Comparison of ENCODE assay signal across 1 cellular context in the genomic region with DNA sequence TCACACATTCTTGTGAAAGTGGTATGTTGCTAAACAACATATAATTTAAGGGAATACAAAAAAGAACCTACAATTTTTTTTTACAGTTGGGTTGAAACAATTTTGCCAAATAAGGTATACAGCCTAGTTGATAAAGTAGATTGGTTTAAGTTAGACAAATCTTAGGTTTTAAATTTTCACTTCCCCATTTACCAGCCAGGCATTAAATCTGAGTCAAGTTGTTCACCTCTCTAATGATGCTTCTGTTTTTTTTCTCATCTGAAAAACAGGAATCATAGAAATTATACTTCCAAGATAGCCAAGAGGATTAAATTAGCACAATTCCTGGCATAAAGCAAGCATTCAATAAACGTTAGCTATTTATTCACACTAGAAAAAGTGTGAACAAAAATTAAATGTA.
TF ChIP-seq lines count a peak whose summit lies in the region.

No MANE protein-coding gene starts in this region.

TF ChIP-seq in GM12878, 131 proteins besides CTCF, POLR2A, EP300 and RAD21 (continued from another document):
- TF ChIP-seq, protein P1, sequence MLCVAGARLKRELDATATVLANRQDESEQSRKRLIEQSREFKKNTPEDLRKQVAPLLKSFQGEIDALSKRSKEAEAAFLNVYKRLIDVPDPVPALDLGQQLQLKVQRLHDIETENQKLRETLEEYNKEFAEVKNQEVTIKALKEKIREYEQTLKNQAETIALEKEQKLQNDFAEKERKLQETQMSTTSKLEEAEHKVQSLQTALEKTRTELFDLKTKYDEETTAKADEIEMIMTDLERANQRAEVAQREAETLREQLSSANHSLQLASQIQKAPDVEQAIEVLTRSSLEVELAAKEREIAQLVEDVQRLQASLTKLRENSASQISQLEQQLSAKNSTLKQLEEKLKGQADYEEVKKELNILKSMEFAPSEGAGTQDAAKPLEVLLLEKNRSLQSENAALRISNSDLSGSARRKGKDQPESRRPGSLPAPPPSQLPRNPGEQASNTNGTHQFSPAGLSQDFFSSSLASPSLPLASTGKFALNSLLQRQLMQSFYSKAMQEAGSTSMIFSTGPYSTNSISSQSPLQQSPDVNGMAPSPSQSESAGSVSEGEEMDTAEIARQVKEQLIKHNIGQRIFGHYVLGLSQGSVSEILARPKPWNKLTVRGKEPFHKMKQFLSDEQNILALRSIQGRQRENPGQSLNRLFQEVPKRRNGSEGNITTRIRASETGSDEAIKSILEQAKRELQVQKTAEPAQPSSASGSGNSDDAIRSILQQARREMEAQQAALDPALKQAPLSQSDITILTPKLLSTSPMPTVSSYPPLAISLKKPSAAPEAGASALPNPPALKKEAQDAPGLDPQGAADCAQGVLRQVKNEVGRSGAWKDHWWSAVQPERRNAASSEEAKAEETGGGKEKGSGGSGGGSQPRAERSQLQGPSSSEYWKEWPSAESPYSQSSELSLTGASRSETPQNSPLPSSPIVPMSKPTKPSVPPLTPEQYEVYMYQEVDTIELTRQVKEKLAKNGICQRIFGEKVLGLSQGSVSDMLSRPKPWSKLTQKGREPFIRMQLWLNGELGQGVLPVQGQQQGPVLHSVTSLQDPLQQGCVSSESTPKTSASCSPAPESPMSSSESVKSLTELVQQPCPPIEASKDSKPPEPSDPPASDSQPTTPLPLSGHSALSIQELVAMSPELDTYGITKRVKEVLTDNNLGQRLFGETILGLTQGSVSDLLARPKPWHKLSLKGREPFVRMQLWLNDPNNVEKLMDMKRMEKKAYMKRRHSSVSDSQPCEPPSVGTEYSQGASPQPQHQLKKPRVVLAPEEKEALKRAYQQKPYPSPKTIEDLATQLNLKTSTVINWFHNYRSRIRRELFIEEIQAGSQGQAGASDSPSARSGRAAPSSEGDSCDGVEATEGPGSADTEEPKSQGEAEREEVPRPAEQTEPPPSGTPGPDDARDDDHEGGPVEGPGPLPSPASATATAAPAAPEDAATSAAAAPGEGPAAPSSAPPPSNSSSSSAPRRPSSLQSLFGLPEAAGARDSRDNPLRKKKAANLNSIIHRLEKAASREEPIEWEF (IDR thresholded peaks at IDR 0.05; ENCODE audit: insufficient replicate concordance, low read depth, low read length), result peak; percentile 9
- TF ChIP-seq DPF2 (IDR thresholded peaks at IDR 0.05) (peak; percentile 80), STAT1 (conservative IDR thresholded peaks at IDR 0.05) (no peak), MEF2B (IDR thresholded peaks at IDR 0.05; ENCODE audit: partially characterized antibody, poor library complexity, severe bottlenecking) (peak; percentile 11), KAT2A (conservative IDR thresholded peaks at IDR 0.05; ENCODE audit: control insufficient read depth, low read depth, low read length) (no peak), SRF (IDR thresholded peaks at IDR 0.05; ENCODE audit: low read depth in 2 of 2, low read length in 2 of 2) (peak; percentile 24 to 89; a peak in 2 of 4 replicates), IKZF2 (IDR thresholded peaks at IDR 0.05) (peak; percentile 67 to 72; a peak in 3 of 4 replicates), POU2F2 (IDR thresholded peaks at IDR 0.05; ENCODE audit: borderline replicate concordance, low read depth, low read length) (no peak), SMAD1 (IDR thresholded peaks at IDR 0.05; ENCODE audit: low read depth, partially characterized antibody) (no peak), RUNX3 (IDR thresholded peaks at IDR 0.05; ENCODE audit: low read length) (peak; percentile 14; the same call in 1 of the 2 replicates), IKZF1 (conservative IDR thresholded peaks at IDR 0.05) (peak; percentile 59)
